Comparison of ENCODE assay signal across 28 cellular contexts in the genomic region with DNA sequence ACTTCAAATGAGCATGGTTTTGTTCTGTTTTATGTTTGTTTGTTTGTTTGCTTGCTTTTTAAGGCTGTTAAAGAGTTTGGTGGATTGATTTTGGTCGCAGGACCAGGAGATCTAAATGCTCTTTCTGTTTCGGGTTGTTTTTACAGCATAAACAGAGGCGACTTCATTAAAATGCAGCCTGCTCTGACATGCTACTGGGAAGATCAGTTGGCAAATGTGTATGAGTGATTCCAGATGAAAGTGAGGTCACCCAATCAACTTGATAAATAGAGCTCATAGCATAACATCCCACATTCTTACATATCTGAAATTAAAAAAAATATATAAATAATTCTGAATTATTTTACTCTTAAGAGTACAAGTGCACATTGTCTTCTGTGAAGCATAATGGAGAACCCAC.
"Had no signal": no experiment of that assay in that cellular context is flagged by ENCODE, and none has a peak within 500 bp of the region (broad histone marks: within the 10 kb centered on the region; RNA-seq: fewer than 3 reads in every experiment).

No MANE protein-coding gene starts in this region.

- H3K79me2 ChIP-seq: parathyroid adenoma had no signal

- H3K4me3 ChIP-seq: coronary artery, esophagus squamous epithelium, gastroesophageal sphincter, heart right ventricle, left lung, mucosa of descending colon, neural progenitor cell, prostate gland, right atrium auricular region, smooth muscle cell, stomach, testis, tibial artery, upper lobe of left lung had no signal

- H3K4me3 Mint-ChIP-seq: naive B cell; natural killer cell treated with Interleukin-12 subunit alpha and Interleukin-12 subunit beta and Interleukin-15 and Interleukin-18, amount 100 ng/mL, for 72 hours; neural progenitor cell; stimulated activated effector memory CD8-positive, alpha-beta T cell treated with anti-CD3 and anti-CD28 coated beads, Interleukin-12 subunit alpha, Interleukin-12 subunit beta, amount 100 ng/mL, for 72 hours had no signal

- H2AFZ ChIP-seq: neural progenitor cell, parathyroid adenoma had no signal

- H3K9ac ChIP-seq: neural progenitor cell, parathyroid adenoma had no signal

- H3K27me3 Mint-ChIP-seq: naive B cell; natural killer cell treated with Interleukin-12 subunit alpha and Interleukin-12 subunit beta and Interleukin-15 and Interleukin-18, amount 100 ng/mL, for 72 hours had no signal

- DNase-seq: dermis blood vessel endothelial cell; effector memory CD4-positive, alpha-beta T cell; erythroblast; esophagus squamous epithelium; heart right ventricle; hippocampal formation; left cardiac atrium; left lung; mucosa of descending colon; naive B cell; stimulated activated CD4-positive, alpha-beta T cell treated with anti-CD3 and anti-CD28 coated beads, Interleukin-12 subunit alpha, Interleukin-12 subunit beta, amount 100 ng/mL, for 4 hours; stimulated activated CD4-positive, alpha-beta T cell treated with anti-CD3 and anti-CD28 coated beads, Interleukin-2, amount 100 ng/mL, for 24 hours; stimulated activated CD4-positive, alpha-beta T cell treated with anti-CD3 and anti-CD28 coated beads, Interleukin-4, amount 100 ng/mL, for 24 hours; stimulated activated naive CD4-positive, alpha-beta T cell treated with Interleukin-2 at 50 U/mL for 16 hours; stomach; testis; tibial artery; upper lobe of left lung had no signal

- H3K27ac Mint-ChIP-seq: naive B cell; natural killer cell treated with Interleukin-12 subunit alpha and Interleukin-12 subunit beta and Interleukin-15 and Interleukin-18, amount 100 ng/mL, for 72 hours; neural progenitor cell; stimulated activated effector memory CD8-positive, alpha-beta T cell treated with anti-CD3 and anti-CD28 coated beads, Interleukin-12 subunit alpha, Interleukin-12 subunit beta, amount 100 ng/mL, for 72 hours had no signal

- H3K27ac ChIP-seq: coronary artery, esophagus squamous epithelium, foreskin keratinocyte, gastroesophageal sphincter, left lung, neural progenitor cell, parathyroid adenoma, prostate gland, right atrium auricular region, stomach, testis, tibial artery, upper lobe of left lung had no signal

- H3K27me3 ChIP-seq: esophagus squamous epithelium, foreskin keratinocyte, gastroesophageal sphincter, heart right ventricle, left lung, neural progenitor cell, right atrium auricular region, stomach, testis, tibial artery, upper lobe of left lung had no signal

- H3K36me3 Mint-ChIP-seq: naive B cell; natural killer cell treated with Interleukin-12 subunit alpha and Interleukin-12 subunit beta and Interleukin-15 and Interleukin-18, amount 100 ng/mL, for 72 hours; neural progenitor cell; stimulated activated effector memory CD8-positive, alpha-beta T cell treated with anti-CD3 and anti-CD28 coated beads, Interleukin-12 subunit alpha, Interleukin-12 subunit beta, amount 100 ng/mL, for 72 hours had no signal

- H3K4me2 ChIP-seq: neural progenitor cell, smooth muscle cell had no signal

- H3K4me1 ChIP-seq: esophagus squamous epithelium, gastroesophageal sphincter, left lung, neural progenitor cell, parathyroid adenoma, prostate gland, right atrium auricular region, stomach, testis, tibial artery, upper lobe of left lung had no signal

- ATAC-seq: foreskin keratinocyte; gastroesophageal sphincter; left cardiac atrium; left lung; mucosa of descending colon; natural killer cell treated with Interleukin-12 subunit alpha and Interleukin-12 subunit beta and Interleukin-15 and Interleukin-18, amount 100 ng/mL, for 72 hours; stimulated activated effector memory CD8-positive, alpha-beta T cell treated with anti-CD3 and anti-CD28 coated beads, Interleukin-12 subunit alpha, Interleukin-12 subunit beta, amount 100 ng/mL, for 72 hours had no signal

- H3K36me3 ChIP-seq: esophagus squamous epithelium, gastroesophageal sphincter, heart right ventricle, left lung, neural progenitor cell, prostate gland, right atrium auricular region, stomach, tibial artery, upper lobe of left lung had no signal

- H3K9me3 ChIP-seq: esophagus squamous epithelium, gastroesophageal sphincter, heart right ventricle, left lung, prostate gland, right atrium auricular region, stomach, testis, tibial artery, upper lobe of left lung had no signal

- H3K4me1 Mint-ChIP-seq: naive B cell; stimulated activated effector memory CD8-positive, alpha-beta T cell treated with anti-CD3 and anti-CD28 coated beads, Interleukin-12 subunit alpha, Interleukin-12 subunit beta, amount 100 ng/mL, for 72 hours had no signal
